In genomic region chr16:12485425-12485824, GRCh38 we compare ENCODE assay signal across 14 cellular contexts.
"Had no signal": no experiment of that assay in that cellular context is flagged by ENCODE, and none has a peak within 500 bp of the region (broad histone marks: within the 10 kb centered on the region; RNA-seq: fewer than 3 reads in every experiment).

No MANE protein-coding gene starts in this region.

- DNase-seq: KBM-7, NCI-H1092, NCI-H1417 treated with DMSO at 0.1 percent for 48 hours, NCI-H146, NCI-H1694 treated with DMSO at 0.1 percent for 48 hours, NCI-H1930, NCI-H2081, NCI-H2107, NCI-H2227 treated with DMSO at 0.1 percent for 48 hours, NCI-H524 treated with DMSO at 0.1 percent for 48 hours, NCI-H774, RPMI8226, SHP77, SK-N-SH had no signal

- H3K9me3 ChIP-seq: SK-N-SH had no signal

- H3K4me2 ChIP-seq: SK-N-SH had no signal

- H3K9me2 ChIP-seq: SK-N-SH had no signal

- H3K9ac ChIP-seq: SK-N-SH had no signal
